Comparison of ENCODE assay signal across 8 cellular contexts in the genomic region with DNA sequence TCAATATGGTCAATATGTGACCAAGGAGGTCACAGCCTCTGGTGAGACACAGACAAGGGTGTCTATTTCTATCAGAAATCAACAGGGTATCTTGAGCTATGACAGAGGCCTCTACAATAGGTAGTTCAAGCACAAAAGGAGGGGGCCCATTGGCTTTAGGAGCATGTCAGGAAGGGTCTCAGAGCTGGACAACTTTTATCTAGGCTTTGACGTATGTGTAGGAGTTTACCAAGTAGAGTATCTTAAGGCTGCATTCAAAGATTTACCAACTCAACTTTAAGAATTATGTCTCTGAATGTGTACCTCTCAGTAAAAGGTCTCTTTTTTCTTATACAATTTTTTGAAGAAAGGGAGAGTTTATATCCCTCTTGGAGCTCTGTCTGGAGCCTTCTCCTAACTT.
"Had no signal": no experiment of that assay in that cellular context is flagged by ENCODE, and none has a peak within 500 bp of the region (broad histone marks: within the 10 kb centered on the region; RNA-seq: fewer than 3 reads in every experiment).

No MANE protein-coding gene starts in this region.

- H3K27ac ChIP-seq: GM23248, HL-60 had no signal

- ATAC-seq: HCT116, HepG2 had no signal

- H3K4me1 ChIP-seq: HAP-1 had no signal

- H2AFZ ChIP-seq: GM23248 had no signal

- H3K9me3 ChIP-seq: HAP-1 had no signal

- H3K9ac ChIP-seq: GM23248 had no signal

- H3K4me3 ChIP-seq: GM23248, HAP-1 had no signal

- H3K36me3 ChIP-seq: HAP-1 had no signal

- DNase-seq: GM23248, GOT3, H7, KBM-7 had no signal
